Comparison of ENCODE assay signal across 14 cellular contexts in the genomic region with DNA sequence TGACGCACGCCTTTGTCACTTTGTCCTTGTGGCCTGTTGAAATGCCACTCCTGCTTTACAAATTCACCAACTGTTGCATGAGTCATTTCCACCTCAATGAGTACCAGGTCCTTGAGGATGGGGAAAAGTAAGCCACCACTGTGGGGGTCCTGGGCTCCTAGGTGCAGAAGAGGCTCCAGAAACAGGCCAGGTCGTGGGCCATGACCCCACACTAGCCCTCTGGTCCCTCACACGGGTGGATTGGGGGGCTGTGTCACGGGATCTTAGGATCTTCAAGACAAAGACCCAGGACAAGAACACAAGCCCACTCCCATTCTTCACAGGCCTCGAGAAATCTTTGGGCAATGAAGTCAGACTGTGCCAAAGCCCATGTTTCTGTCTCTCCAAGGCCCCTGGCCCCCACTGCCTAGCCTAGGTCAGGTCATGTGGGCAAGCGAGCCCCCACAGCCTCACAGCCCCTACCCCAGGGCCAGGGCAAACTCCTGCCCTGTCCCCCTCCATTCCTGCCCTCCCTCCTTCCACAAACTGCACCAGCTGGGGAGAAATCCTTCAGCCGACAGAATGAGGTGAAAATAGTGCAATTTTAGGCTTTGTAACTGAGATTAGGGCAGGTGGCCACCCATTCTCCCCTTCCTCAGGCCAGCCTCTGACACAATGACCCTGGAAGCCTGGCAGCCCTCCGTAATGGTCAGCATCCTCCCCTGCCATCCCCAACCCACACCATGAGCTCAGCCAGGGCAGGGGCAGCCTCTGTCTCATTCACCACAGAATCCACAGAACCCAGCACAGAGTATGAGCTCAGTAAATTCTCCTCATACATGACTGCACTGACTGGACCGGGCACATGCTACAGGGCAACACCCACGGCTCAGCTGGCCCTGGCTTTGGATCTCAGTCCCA. TPM values are rescaled to one million over a fixed set of nuclear protein-coding genes. Genes with fewer than 3 reads are reported as not detected.
DNase-seq lines count a peak whose midpoint lies in the region; ATAC-seq and TF ChIP-seq lines count a peak whose summit lies in the region.
"Had no signal": no experiment of that assay in that cellular context is flagged by ENCODE, and none has a peak within 500 bp of the region (broad histone marks: within the 10 kb centered on the region; RNA-seq: fewer than 3 reads in every experiment).

No MANE protein-coding gene starts in this region.

- no peak overlapping the region for H3K27ac ChIP-seq in adrenal gland
- H3K27ac ChIP-seq in lower lobe of right lung = no peak overlapping the region
- no peak overlapping the region for H3K27ac ChIP-seq in transverse colon
- H3K27ac ChIP-seq: KMS-11 had no signal

- in situ Hi-C loops in transverse colon (cut with MboI; ENCODE audit: low pct_ligation_motif_present in 1 of 4, low pct_unique_long_range_greater_than_20kb in 1 of 4, low sequenced_read_pairs in 3 of 4) = no loop called here

- CTCF ChIA-PET in MCF 10A (lab: Yijun Ruan, JAX) = no interaction called here

- peaks cover 5% of the 10 kb centered on the region for H3K27me3 Mint-ChIP-seq in MCF 10A (ENCODE audit: insufficient read depth, unreplicated experiment)

- H3K4me1 ChIP-seq in adrenal gland (replicated peaks in 1 of 2) (no peaks in the 10 kb centered on the region), lower lobe of right lung (peaks cover 24% of the 10 kb centered on the region), transverse colon (peaks cover 0 to 11% (median 6%) of the 10 kb centered on the region in 4 donors)

- POLR2A ChIA-PET in MCF 10A (lab: Yijun Ruan, JAX) = no interaction called here

- no peaks in the 10 kb centered on the region for H3K9me3 Mint-ChIP-seq in MCF 10A (ENCODE audit: unreplicated experiment)
- H3K9me3 Mint-ChIP-seq: activated T-helper 2 cell treated with anti-CD3 and anti-CD28 coated beads, Interferon-gamma antibody, Interleukin-2, Interleukin-4, amounts not matched to agents 10 μg/mL and 5 μg/mL and 100 μg/mL, durations not matched to agents 14 hours and 24 hours and 36 hours had no signal

- H3K36me3 ChIP-seq in adrenal gland (replicated peaks in 1 of 2) = no peaks in the 10 kb centered on the region
- H3K36me3 ChIP-seq in lower lobe of right lung = peaks cover 12% of the 10 kb centered on the region
- H3K36me3 ChIP-seq in transverse colon = no peaks in the 10 kb centered on the region

- ATAC-seq in lower lobe of right lung (peak in 1 of 2 donors; percentile 1), GM19455 (IDR thresholded peaks at IDR 0.05; ENCODE audit: unreplicated experiment) (no peak)

- peaks cover 3% of the 10 kb centered on the region for H3K27me3 ChIP-seq in adrenal gland
- no peaks in the 10 kb centered on the region for H3K27me3 ChIP-seq in lower lobe of right lung (ENCODE audit: low read depth)
- no peaks in the 10 kb centered on the region for H3K27me3 ChIP-seq in transverse colon

- H3K4me3 ChIP-seq in adrenal gland (no peak overlapping the region), lower lobe of right lung (no peak overlapping the region), transverse colon (no peak overlapping the region)

- H3K9me3 ChIP-seq in adrenal gland (replicated peaks in 1 of 3) (no peaks in the 10 kb centered on the region), lower lobe of right lung (no peaks in the 10 kb centered on the region), transverse colon (no peaks in the 10 kb centered on the region)

- no peak for TF ChIP-seq EP300 in transverse colon (IDR thresholded peaks at IDR 0.05; ENCODE audit: low read depth)

- intact Hi-C loops in adrenal gland (cut with DNase I) = no loop called here
- intact Hi-C loops in lower lobe of right lung (cut with DNase I) = no loop called here
- intact Hi-C loops in transverse colon (cut with DNase I; ENCODE audit: low total_unique reads) = no loop called here
- intact Hi-C loops in MCF 10A (cut with micrococcal nuclease) = no loop called here

- DNase-seq in activated gamma-delta T cell treated with Interleukin-2 at 50 U/mL for 16 hours = peak; percentile 4
- DNase-seq in activated gamma-delta T cell (lab: John Stamatoyannopoulos, UW) = no peak
- peak in 5 of 7 donors; percentile 8 to 18 (median 13) for DNase-seq in adrenal gland
- DNase-seq in lower lobe of right lung = peak; percentile 55
- DNase-seq in transverse colon = peak; percentile 6
- no peak for DNase-seq in GDM1 (lab: John Stamatoyannopoulos, UW)
- DNase-seq in MCF 10A (ENCODE audit: unreplicated experiment) = no peak
- DNase-seq: foreskin fibroblast, mammary epithelial cell, NCI-H345 had no signal

- BruUV-seq in MCF 10A (replicated peaks; lab: Mats Ljungman, UMichigan) = no TSS peak

- TF ChIP-seq POLR2A in adrenal gland (IDR thresholded peaks at IDR 0.05) (no peak), transverse colon (IDR thresholded peaks at IDR 0.05) (no peak)

- no peak overlapping the region for H3K4me3 Mint-ChIP-seq in MCF 10A (ENCODE audit: unreplicated experiment)

- 62 to 74% (median 70%) methylated on average over 11 of the region's 11 CpGs for WGBS in adrenal gland, 4 donors
- WGBS in transverse colon (ENCODE audit: low coverage in 1 of 2), 2 donors = 64 to 65% methylated on average over 5 to 11 of the region's 11 CpGs

- H3K36me3 Mint-ChIP-seq in MCF 10A (ENCODE audit: insufficient read depth, unreplicated experiment) = no peaks in the 10 kb centered on the region

- TF ChIP-seq CTCF in adrenal gland (IDR thresholded peaks at IDR 0.05) (no peak), lower lobe of right lung (IDR thresholded peaks at IDR 0.05) (no peak), transverse colon (IDR thresholded peaks at IDR 0.05) (no peak), MCF 10A (IDR thresholded peaks at IDR 0.05; ENCODE audit: unreplicated experiment) (no peak)

- H3K27ac Mint-ChIP-seq in MCF 10A (ENCODE audit: low read depth, unreplicated experiment) = no peak overlapping the region
- H3K27ac Mint-ChIP-seq: activated T-helper 2 cell treated with anti-CD3 and anti-CD28 coated beads, Interferon-gamma antibody, Interleukin-2, Interleukin-4, amounts not matched to agents 10 μg/mL and 5 μg/mL and 100 μg/mL, durations not matched to agents 14 hours and 24 hours and 36 hours had no signal

- H3K4me1 Mint-ChIP-seq in MCF 10A (ENCODE audit: insufficient read depth, unreplicated experiment) = no peaks in the 10 kb centered on the region

RNA-seq across cellular contexts. Expression of a gene that starts 8.3 kb away (rescaled TPM):
- under 1 TPM in 2 of 8 donors, not detected in 6; 0.28 to 0.44 TPM for total RNA-seq in adrenal gland
- polyA plus RNA-seq in adrenal gland = under 1 TPM in 2 of 3 donors, not detected in 1; 0.17 to 0.56 TPM
- 42.1 TPM for total RNA-seq in lower lobe of right lung
- 10 to 100 TPM; 31.3 to 97.3 (median 53.1) TPM for total RNA-seq in transverse colon
- not detected in 2 replicates for total RNA-seq in MCF 10A (2022)
- total RNA-seq: A673; activated T-helper 2 cell treated with anti-CD3 and anti-CD28 coated beads, Interferon-gamma antibody, Interleukin-2, Interleukin-4, amounts not matched to agents 10 μg/mL and 5 μg/mL and 100 μg/mL, durations not matched to agents 14 hours and 24 hours and 36 hours had no signal

RNA-seq across cellular contexts. Expression of a gene that starts 30.8 kb away (rescaled TPM):
- total RNA-seq in adrenal gland (10 to 100 TPM in 1 of 8 donors, 1 to 10 TPM in 6, under 1 TPM in 1; 0.95 to 32.5 (median 2.8) TPM), lower lobe of right lung (34.5 TPM), transverse colon (under 1 TPM; 0.32 to 0.80 (median 0.39) TPM), MCF 10A (2022) (0.79 and 0.84 TPM in 2 replicates)
- 1 to 10 TPM in 2 of 3 donors, under 1 TPM in 1; 0.72 to 1.6 (median 1.3) TPM for polyA plus RNA-seq in adrenal gland

Comparison
In these comparisons a context has a peak if more than half of its experiments do, and no peak if none do; other contexts are left out.
1. DNase-seq: peak in activated gamma-delta T cell treated with Interleukin-2 at 50 U/mL for 16 hours (single experiment), adrenal gland (5 of 7), lower lobe of right lung (single experiment) and transverse colon (single experiment); none in activated gamma-delta T cell (single experiment), GDM1 (single experiment) and MCF 10A (single experiment).
2. RNA of a gene that starts 8.3 kb away (total RNA-seq): 31.3 to 97.3 TPM in transverse colon and 42.1 TPM in lower lobe of right lung (single experiment); 0.28 to 0.44 TPM in adrenal gland and not detected in MCF 10A; every median in the first group is over 10 times any median in the second.